30 cellular contexts compared by ENCODE assay signal in the genomic region with DNA sequence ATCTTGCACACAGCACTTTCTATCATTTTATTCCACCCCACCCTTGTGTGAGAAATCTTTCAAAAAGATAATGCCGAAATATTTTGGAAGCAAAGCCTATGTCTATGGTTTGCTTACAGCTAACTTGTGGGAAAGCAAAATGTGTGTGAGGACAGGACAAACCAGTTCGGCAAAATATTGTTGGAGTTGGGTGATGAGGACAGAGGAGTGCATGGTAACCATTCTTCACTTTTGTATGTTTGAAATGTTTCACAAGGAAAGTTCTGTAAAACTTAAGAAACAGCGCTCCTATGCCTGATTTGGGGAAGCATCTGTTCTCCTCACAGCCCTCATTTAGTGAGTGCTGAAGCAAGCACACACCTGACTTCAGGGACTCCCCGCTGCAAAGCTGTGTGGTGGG.
"Had no signal": no experiment of that assay in that cellular context is flagged by ENCODE, and none has a peak within 500 bp of the region (broad histone marks: within the 10 kb centered on the region; RNA-seq: fewer than 3 reads in every experiment).

No MANE protein-coding gene starts in this region.

- H3K27ac Mint-ChIP-seq: mesothelial cell of epicardium; stimulated activated effector memory CD8-positive, alpha-beta T cell treated with anti-CD3 and anti-CD28 coated beads, Interleukin-12 subunit alpha, Interleukin-12 subunit beta, amount 100 ng/mL, for 72 hours had no signal

- H3K9me3 ChIP-seq: esophagus squamous epithelium, heart right ventricle, left lung, mucosa of descending colon, prostate gland, sigmoid colon, stomach, thyroid gland, upper lobe of left lung had no signal

- H3K36me3 ChIP-seq: esophagus squamous epithelium, heart right ventricle, left lung, prostate gland, sigmoid colon, stomach, thyroid gland, upper lobe of left lung had no signal

- H3K4me1 ChIP-seq: left lung, prostate gland, sigmoid colon, stomach, upper lobe of left lung had no signal

- FAIRE-seq: endothelial cell of umbilical vein, islet of Langerhans, urothelium cell line had no signal

- H3K9me3 Mint-ChIP-seq: mesothelial cell of epicardium; natural killer cell treated with Interleukin-12 subunit alpha and Interleukin-12 subunit beta and Interleukin-15 and Interleukin-18, amount 100 ng/mL, for 72 hours; neural crest cell; stimulated activated effector memory CD8-positive, alpha-beta T cell treated with anti-CD3 and anti-CD28 coated beads, Interleukin-12 subunit alpha, Interleukin-12 subunit beta, amount 100 ng/mL, for 72 hours had no signal

- H3K27me3 ChIP-seq: thyroid gland, upper lobe of left lung had no signal

- H3K27ac ChIP-seq: coronary artery, esophagus squamous epithelium, heart right ventricle, left lung, prostate gland, sigmoid colon, stomach, thyroid gland, upper lobe of left lung had no signal

- H3K4me3 ChIP-seq: coronary artery, esophagus squamous epithelium, heart right ventricle, left lung, mucosa of descending colon, prostate gland, sigmoid colon, stomach, thyroid gland, upper lobe of left lung had no signal

- H3K4me3 Mint-ChIP-seq: mesothelial cell of epicardium; naive B cell; natural killer cell treated with Interleukin-12 subunit alpha and Interleukin-12 subunit beta and Interleukin-15 and Interleukin-18, amount 100 ng/mL, for 72 hours; neural crest cell; stimulated activated effector memory CD8-positive, alpha-beta T cell treated with anti-CD3 and anti-CD28 coated beads, Interleukin-12 subunit alpha, Interleukin-12 subunit beta, amount 100 ng/mL, for 72 hours had no signal

- H3K36me3 Mint-ChIP-seq: mesothelial cell of epicardium; natural killer cell treated with Interleukin-12 subunit alpha and Interleukin-12 subunit beta and Interleukin-15 and Interleukin-18, amount 100 ng/mL, for 72 hours; stimulated activated effector memory CD8-positive, alpha-beta T cell treated with anti-CD3 and anti-CD28 coated beads, Interleukin-12 subunit alpha, Interleukin-12 subunit beta, amount 100 ng/mL, for 72 hours had no signal

- DNase-seq: dermis blood vessel endothelial cell; effector memory CD4-positive, alpha-beta T cell; erythroblast; esophagus squamous epithelium; foreskin melanocyte; glutamatergic neuron; heart right ventricle; hippocampal formation; left cardiac atrium; mesenchymal stem cell; naive B cell; sigmoid colon; stimulated activated CD4-positive, alpha-beta T cell treated with anti-CD3 and anti-CD28 coated beads, Interleukin-2, amount 100 ng/mL, for 24 hours; stimulated activated CD4-positive, alpha-beta T cell treated with anti-CD3 and anti-CD28 coated beads, Interleukin-4, amount 100 ng/mL, for 24 hours; stimulated activated naive CD4-positive, alpha-beta T cell treated with Interleukin-2 at 50 U/mL for 16 hours; thyroid gland; upper lobe of left lung had no signal

- ATAC-seq: heart right ventricle; left cardiac atrium; left lung; mucosa of descending colon; natural killer cell treated with Interleukin-12 subunit alpha and Interleukin-12 subunit beta and Interleukin-15 and Interleukin-18, amount 100 ng/mL, for 72 hours; right cardiac atrium; stimulated activated effector memory CD8-positive, alpha-beta T cell treated with anti-CD3 and anti-CD28 coated beads, Interleukin-12 subunit alpha, Interleukin-12 subunit beta, amount 100 ng/mL, for 72 hours had no signal

- H3K27me3 Mint-ChIP-seq: natural killer cell treated with Interleukin-12 subunit alpha and Interleukin-12 subunit beta and Interleukin-15 and Interleukin-18, amount 100 ng/mL, for 72 hours had no signal

- H3K4me1 Mint-ChIP-seq: mesothelial cell of epicardium, naive B cell, neural crest cell had no signal
